In genomic region chr10:127577376-127577775, GRCh38 we compare ENCODE assay signal across 12 cellular contexts. TPM values are rescaled to one million over a fixed set of nuclear protein-coding genes. Genes with fewer than 3 reads are reported as not detected.
A peak's percentile ranks its signal among the peaks of the same experiment; 100 is the strongest.
DNase-seq lines count a peak whose midpoint lies in the region; ATAC-seq and TF ChIP-seq lines count a peak whose summit lies in the region.
"Had no signal": no experiment of that assay in that cellular context is flagged by ENCODE, and none has a peak within 500 bp of the region (broad histone marks: within the 10 kb centered on the region; RNA-seq: fewer than 3 reads in every experiment).

No MANE protein-coding gene starts in this region.

- CTCF ChIA-PET in mammary epithelial cell (lab: Charles Lee; ENCODE audit: low non-redundant PET) = no interaction called here

- H3K4me2 ChIP-seq in DND-41 (ENCODE audit: insufficient read depth, low read length) (no peak overlapping the region), mammary epithelial cell (ENCODE audit: insufficient read depth, low read depth, low read length) (no peak overlapping the region), neural cell (ENCODE audit: low read length) (no peak overlapping the region)

- H3K9me2 ChIP-seq in neural cell (ENCODE audit: insufficient read depth, low read length) = no peaks in the 10 kb centered on the region

- 7% methylated on average over 2 of the region's 2 CpGs for WGBS in mammary epithelial cell (ENCODE audit: low coverage, missing lambda C conversion rate)

- no peak overlapping the region for H3K4me3 ChIP-seq in DND-41 (ENCODE audit: low read depth in 1 of 2, low read length in 2 of 2)
- no peak overlapping the region for H3K4me3 ChIP-seq in NB4 (ENCODE audit: low read depth, low read length)
- no peak overlapping the region for H3K4me3 ChIP-seq in mammary epithelial cell (replicated peaks in 1 of 3; ENCODE audit: insufficient read depth in 1 of 3, low read depth in 2 of 3, low read length in 3 of 3)
- H3K4me3 ChIP-seq in neural cell (ENCODE audit: low read length) = no peak overlapping the region
- H3K4me3 ChIP-seq in HAP-1 = no peak overlapping the region
- H3K4me3 ChIP-seq: suprapubic skin had no signal

- H3K9ac ChIP-seq in DND-41 (ENCODE audit: low read depth, low read length) (no peak overlapping the region), mammary epithelial cell (ENCODE audit: insufficient read depth, low read length) (no peak overlapping the region), neural cell (ENCODE audit: low read length) (no peak overlapping the region)

- TF ChIP-seq CTCF in DND-41 (IDR thresholded peaks at IDR 0.05; ENCODE audit: borderline replicate concordance, extremely low read depth, low read length, poor library complexity, severe bottlenecking) = peak; percentile 30
- no peak for TF ChIP-seq CTCF in NB4 (IDR thresholded peaks at IDR 0.05; ENCODE audit: low read depth, low read length)
- peak; percentile 7 to 34 for TF ChIP-seq CTCF in mammary epithelial cell (conservative IDR thresholded peaks at IDR 0.05 in 1 of 2, IDR thresholded peaks at IDR 0.05 in 1 of 2; ENCODE audit: extremely low read depth in 1 of 2, insufficient read depth in 1 of 2, low read depth in 1 of 2, low read length in 2 of 2)
- peak; percentile 71 for TF ChIP-seq CTCF in neural cell (IDR thresholded peaks at IDR 0.05; ENCODE audit: poor library complexity, severe bottlenecking)

- H3K79me2 ChIP-seq in DND-41 (ENCODE audit: insufficient read depth, low read length) (no peaks in the 10 kb centered on the region), mammary epithelial cell (ENCODE audit: insufficient read depth, low read length) (no peaks in the 10 kb centered on the region), neural cell (replicated peaks; ENCODE audit: insufficient read depth, low read length) (no peaks in the 10 kb centered on the region)

- H3K4me1 ChIP-seq in DND-41 (ENCODE audit: insufficient read depth, low read length) (no peaks in the 10 kb centered on the region), mammary epithelial cell (ENCODE audit: insufficient read depth, low read length) (no peaks in the 10 kb centered on the region), HAP-1 (no peaks in the 10 kb centered on the region)

- DNase-seq in DND-41 (no peak), NB4 (ENCODE audit: low read depth) (peak; percentile 7), mammary epithelial cell (no peak), cortex of kidney (lab: John Stamatoyannopoulos, UW) (no peak), HAP-1 (ENCODE audit: low spot score in 2 of 2) (no peak), NCI-H526 treated with DMSO at 0.1 percent for 48 hours (lab: John Stamatoyannopoulos, UW) (no peak)
- DNase-seq: activated T-cell treated with anti-CD3 and anti-CD28 coated beads, Interleukin-2, amount 50 U/mL, for 72 hours had no signal

- BruUV-seq in mammary epithelial cell (replicated peaks; lab: Mats Ljungman, UMichigan) = no TSS peak

- no peak for ATAC-seq in DND-41 (ENCODE audit: insufficient read depth, low read depth)
- no peak for ATAC-seq in HG03354 (IDR thresholded peaks at IDR 0.05; ENCODE audit: poor library complexity, severe bottlenecking, unreplicated experiment)
- ATAC-seq: activated T-cell treated with anti-CD3 and anti-CD28 coated beads, Interleukin-2, amount 50 U/mL, for 72 hours had no signal

- H3K27ac ChIP-seq in DND-41 (ENCODE audit: low read length) = no peak overlapping the region
- no peak overlapping the region for H3K27ac ChIP-seq in mammary epithelial cell (ENCODE audit: insufficient read depth, low read depth, low read length)
- H3K27ac ChIP-seq in neural cell (ENCODE audit: low read length) = no peak overlapping the region
- H3K27ac ChIP-seq: suprapubic skin had no signal

- dilution Hi-C loops in mammary epithelial cell (cut with HindIII; ENCODE audit: low sequenced_read_pairs) = no loop called here

- TF ChIP-seq RAD21 in neural cell (conservative IDR thresholded peaks at IDR 0.05) = peak; percentile 82

- intact Hi-C loops in mammary epithelial cell (cut with micrococcal nuclease) = loop anchor here (2.0 kb wide), 2 partner anchors 85 to 335 kb away; no protein-coding TSS in a partner anchor

- H3K36me3 ChIP-seq in DND-41 (ENCODE audit: insufficient read depth, low read length) (no peaks in the 10 kb centered on the region), mammary epithelial cell (ENCODE audit: insufficient read depth, low read length) (no peaks in the 10 kb centered on the region), neural cell (ENCODE audit: insufficient read depth, low read length) (no peaks in the 10 kb centered on the region), HAP-1 (replicated peaks) (no peaks in the 10 kb centered on the region)
- H3K36me3 ChIP-seq: suprapubic skin had no signal

- H3K27me3 ChIP-seq in DND-41 (ENCODE audit: insufficient read depth, low read length, poor library complexity) (no peaks in the 10 kb centered on the region), mammary epithelial cell (ENCODE audit: insufficient read depth, low read length) (peaks cover 4% of the 10 kb centered on the region), neural cell (ENCODE audit: insufficient read depth, low read depth, low read length) (no peaks in the 10 kb centered on the region), HAP-1 (ENCODE audit: low read depth) (no peaks in the 10 kb centered on the region)

- H4K20me1 ChIP-seq in DND-41 (ENCODE audit: insufficient read depth, low read length) (no peaks in the 10 kb centered on the region), mammary epithelial cell (ENCODE audit: insufficient read depth, low read length) (no peaks in the 10 kb centered on the region), neural cell (ENCODE audit: insufficient read depth) (no peaks in the 10 kb centered on the region)

- no peaks in the 10 kb centered on the region for H3K9me3 ChIP-seq in DND-41 (ENCODE audit: insufficient read depth, low read length, severe bottlenecking)
- H3K9me3 ChIP-seq in mammary epithelial cell (replicated peaks; ENCODE audit: insufficient read depth, low read length) = no peaks in the 10 kb centered on the region
- H3K9me3 ChIP-seq in neural cell (ENCODE audit: low read length) = no peaks in the 10 kb centered on the region
- no peaks in the 10 kb centered on the region for H3K9me3 ChIP-seq in HAP-1
- H3K9me3 ChIP-seq: suprapubic skin had no signal

- in situ Hi-C loops in mammary epithelial cell (cut with MboI; ENCODE audit: low sequenced_read_pairs in 2 of 2) (no loop called here), HAP-1 (cut with MboI; ENCODE audit: low sequenced_read_pairs) (no loop called here)

- no peaks in the 10 kb centered on the region for H3F3A ChIP-seq in neural cell (ENCODE audit: insufficient read depth, low read length, poor library complexity, severe bottlenecking)

- TF ChIP-seq POLR2A in NB4 (IDR thresholded peaks at IDR 0.05; ENCODE audit: extremely low read depth, insufficient read length) = no peak

- TF ChIP-seq EP300 in neural cell (conservative IDR thresholded peaks at IDR 0.05; ENCODE audit: poor library complexity, severe bottlenecking) = no peak

- H2AFZ ChIP-seq in DND-41 (ENCODE audit: low read depth, low read length) (no peak overlapping the region), mammary epithelial cell (ENCODE audit: low read depth, low read length) (no peak overlapping the region), neural cell (ENCODE audit: low read depth, low read length) (no peak overlapping the region)

TF ChIP-seq in neural cell, 6 proteins besides CTCF, POLR2A, EP300 and RAD21:
- TF ChIP-seq, protein P1, sequence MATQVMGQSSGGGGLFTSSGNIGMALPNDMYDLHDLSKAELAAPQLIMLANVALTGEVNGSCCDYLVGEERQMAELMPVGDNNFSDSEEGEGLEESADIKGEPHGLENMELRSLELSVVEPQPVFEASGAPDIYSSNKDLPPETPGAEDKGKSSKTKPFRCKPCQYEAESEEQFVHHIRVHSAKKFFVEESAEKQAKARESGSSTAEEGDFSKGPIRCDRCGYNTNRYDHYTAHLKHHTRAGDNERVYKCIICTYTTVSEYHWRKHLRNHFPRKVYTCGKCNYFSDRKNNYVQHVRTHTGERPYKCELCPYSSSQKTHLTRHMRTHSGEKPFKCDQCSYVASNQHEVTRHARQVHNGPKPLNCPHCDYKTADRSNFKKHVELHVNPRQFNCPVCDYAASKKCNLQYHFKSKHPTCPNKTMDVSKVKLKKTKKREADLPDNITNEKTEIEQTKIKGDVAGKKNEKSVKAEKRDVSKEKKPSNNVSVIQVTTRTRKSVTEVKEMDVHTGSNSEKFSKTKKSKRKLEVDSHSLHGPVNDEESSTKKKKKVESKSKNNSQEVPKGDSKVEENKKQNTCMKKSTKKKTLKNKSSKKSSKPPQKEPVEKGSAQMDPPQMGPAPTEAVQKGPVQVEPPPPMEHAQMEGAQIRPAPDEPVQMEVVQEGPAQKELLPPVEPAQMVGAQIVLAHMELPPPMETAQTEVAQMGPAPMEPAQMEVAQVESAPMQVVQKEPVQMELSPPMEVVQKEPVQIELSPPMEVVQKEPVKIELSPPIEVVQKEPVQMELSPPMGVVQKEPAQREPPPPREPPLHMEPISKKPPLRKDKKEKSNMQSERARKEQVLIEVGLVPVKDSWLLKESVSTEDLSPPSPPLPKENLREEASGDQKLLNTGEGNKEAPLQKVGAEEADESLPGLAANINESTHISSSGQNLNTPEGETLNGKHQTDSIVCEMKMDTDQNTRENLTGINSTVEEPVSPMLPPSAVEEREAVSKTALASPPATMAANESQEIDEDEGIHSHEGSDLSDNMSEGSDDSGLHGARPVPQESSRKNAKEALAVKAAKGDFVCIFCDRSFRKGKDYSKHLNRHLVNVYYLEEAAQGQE (IDR thresholded peaks at IDR 0.05; ENCODE audit: borderline replicate concordance) = no peak
- TF ChIP-seq TAF1 (IDR thresholded peaks at IDR 0.05; ENCODE audit: low read depth) (no peak), SMC3 (conservative IDR thresholded peaks at IDR 0.05; ENCODE audit: poor library complexity) (peak; percentile 84)

RNA-seq across cellular contexts. Expression of gene NPS, which starts 28.3 kb away (rescaled TPM):
- total RNA-seq in mammary epithelial cell = not detected
- polyA plus RNA-seq in mammary epithelial cell = not detected
- polyA minus RNA-seq in mammary epithelial cell = not detected
- polyA plus RNA-seq in neural cell = not detected in 2 replicates
- not detected in 2 replicates for polyA minus RNA-seq in neural cell
- total RNA-seq: activated T-cell treated with anti-CD3 and anti-CD28 coated beads, Interleukin-2, amount 50 U/mL, for 72 hours; lung microvascular endothelial cell; suprapubic skin; T-helper 1 cell treated with Interleukin-12 subunit alpha and Interleukin-12 subunit beta and Interleukin-4 antibody, amounts not matched to agents 30 ng/mL and 1 ng/mL, for 36 hours had no signal
